Comparison of ENCODE assay signal across 1 cellular context in the genomic region with DNA sequence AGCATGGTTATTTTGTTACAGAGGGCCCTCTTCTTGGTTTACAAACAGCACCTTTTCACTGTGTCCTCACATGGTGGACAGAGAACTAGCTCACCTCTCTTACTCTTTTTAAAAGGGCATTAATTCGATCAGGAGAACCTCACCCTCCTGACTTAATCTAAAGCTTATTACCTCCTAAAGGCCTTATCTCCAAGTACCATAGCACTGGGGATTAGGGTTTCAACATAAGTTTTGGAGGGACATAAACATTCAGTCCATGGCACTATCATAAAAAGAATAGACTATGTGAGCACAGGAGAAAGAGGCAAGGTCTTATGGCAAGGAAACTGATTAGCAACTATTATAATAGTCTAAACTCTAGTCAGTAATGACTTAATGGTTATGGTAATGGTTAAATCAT.
TF ChIP-seq lines count a peak whose summit lies in the region.

No MANE protein-coding gene starts in this region.

TF ChIP-seq in K562, 482 proteins besides CTCF, POLR2A, EP300 and RAD21 (continued from another document and continues in another):
- TF ChIP-seq BDP1 (IDR thresholded peaks at IDR 0.05; ENCODE audit: insufficient read depth, insufficient read length): no peak
- TF ChIP-seq, protein P1, sequence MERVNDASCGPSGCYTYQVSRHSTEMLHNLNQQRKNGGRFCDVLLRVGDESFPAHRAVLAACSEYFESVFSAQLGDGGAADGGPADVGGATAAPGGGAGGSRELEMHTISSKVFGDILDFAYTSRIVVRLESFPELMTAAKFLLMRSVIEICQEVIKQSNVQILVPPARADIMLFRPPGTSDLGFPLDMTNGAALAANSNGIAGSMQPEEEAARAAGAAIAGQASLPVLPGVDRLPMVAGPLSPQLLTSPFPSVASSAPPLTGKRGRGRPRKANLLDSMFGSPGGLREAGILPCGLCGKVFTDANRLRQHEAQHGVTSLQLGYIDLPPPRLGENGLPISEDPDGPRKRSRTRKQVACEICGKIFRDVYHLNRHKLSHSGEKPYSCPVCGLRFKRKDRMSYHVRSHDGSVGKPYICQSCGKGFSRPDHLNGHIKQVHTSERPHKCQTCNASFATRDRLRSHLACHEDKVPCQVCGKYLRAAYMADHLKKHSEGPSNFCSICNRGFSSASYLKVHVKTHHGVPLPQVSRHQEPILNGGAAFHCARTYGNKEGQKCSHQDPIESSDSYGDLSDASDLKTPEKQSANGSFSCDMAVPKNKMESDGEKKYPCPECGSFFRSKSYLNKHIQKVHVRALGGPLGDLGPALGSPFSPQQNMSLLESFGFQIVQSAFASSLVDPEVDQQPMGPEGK (CRISPR knock-in tag; IDR thresholded peaks at IDR 0.05; ENCODE audit: borderline replicate concordance): no peak
- TF ChIP-seq RBM14 (IDR thresholded peaks at IDR 0.05; ENCODE audit: borderline replicate concordance, insufficient read depth, low read depth, low read length): no peak
- no peak for TF ChIP-seq DEAF1 (CRISPR knock-in tag; IDR thresholded peaks at IDR 0.05)
- no peak for TF ChIP-seq NFXL1 (CRISPR knock-in tag; IDR thresholded peaks at IDR 0.05)
- TF ChIP-seq, protein P2, sequence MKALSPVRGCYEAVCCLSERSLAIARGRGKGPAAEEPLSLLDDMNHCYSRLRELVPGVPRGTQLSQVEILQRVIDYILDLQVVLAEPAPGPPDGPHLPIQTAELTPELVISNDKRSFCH (CRISPR knock-in tag; IDR thresholded peaks at IDR 0.05): no peak
- TF ChIP-seq, protein P2 (tag; IDR thresholded peaks at IDR 0.05): no peak
- no peak for TF ChIP-seq GTF2E2 (tag; IDR thresholded peaks at IDR 0.05)
- no peak for TF ChIP-seq NFIX (CRISPR knock-in tag; IDR thresholded peaks at IDR 0.05; ENCODE audit: low read depth)
- TF ChIP-seq HDGF (IDR thresholded peaks at IDR 0.05): no peak
- no peak for TF ChIP-seq POLR2AphosphoS2 (IDR thresholded peaks at IDR 0.05; ENCODE audit: low read length)
- no peak for TF ChIP-seq MYC (IDR thresholded peaks at IDR 0.05; ENCODE audit: low read depth, low read length)
- no peak for TF ChIP-seq MYC (CRISPR knock-in tag; IDR thresholded peaks at IDR 0.05; ENCODE audit: borderline replicate concordance, low read depth)
- TF ChIP-seq ZNF316 (IDR thresholded peaks at IDR 0.05): no peak
- no peak for TF ChIP-seq RNF219 (CRISPR knock-in tag; IDR thresholded peaks at IDR 0.05)
- TF ChIP-seq, protein P3, sequence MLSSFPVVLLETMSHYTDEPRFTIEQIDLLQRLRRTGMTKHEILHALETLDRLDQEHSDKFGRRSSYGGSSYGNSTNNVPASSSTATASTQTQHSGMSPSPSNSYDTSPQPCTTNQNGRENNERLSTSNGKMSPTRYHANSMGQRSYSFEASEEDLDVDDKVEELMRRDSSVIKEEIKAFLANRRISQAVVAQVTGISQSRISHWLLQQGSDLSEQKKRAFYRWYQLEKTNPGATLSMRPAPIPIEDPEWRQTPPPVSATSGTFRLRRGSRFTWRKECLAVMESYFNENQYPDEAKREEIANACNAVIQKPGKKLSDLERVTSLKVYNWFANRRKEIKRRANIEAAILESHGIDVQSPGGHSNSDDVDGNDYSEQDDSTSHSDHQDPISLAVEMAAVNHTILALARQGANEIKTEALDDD (IDR thresholded peaks at IDR 0.05): peak; percentile 90
- TF ChIP-seq POLR2B (IDR thresholded peaks at IDR 0.05; ENCODE audit: low read depth, partially characterized antibody): no peak
- no peak for TF ChIP-seq ADNP (tag; IDR thresholded peaks at IDR 0.05)
- 0 out of 2 replicates have a peak, but pooled peaks have one; percentile 24 for TF ChIP-seq RNF2 (IDR thresholded peaks at IDR 0.05)
- no peak for TF ChIP-seq ZNF644 (tag; IDR thresholded peaks at IDR 0.05; ENCODE audit: low read depth)
- TF ChIP-seq CBX8 (IDR thresholded peaks at IDR 0.05; ENCODE audit: borderline replicate concordance, extremely low read depth, low read depth, low read length, poor library complexity, severe bottlenecking): no peak
- peak; percentile 57; the same call in 1 of the 2 replicates for TF ChIP-seq ZNF175 (CRISPR knock-in tag; IDR thresholded peaks at IDR 0.05; ENCODE audit: low read depth)
- no peak for TF ChIP-seq MCM7 (IDR thresholded peaks at IDR 0.05)
- TF ChIP-seq GATAD2A (IDR thresholded peaks at IDR 0.05): no peak
- TF ChIP-seq IRF2 (CRISPR knock-in tag; IDR thresholded peaks at IDR 0.05): no peak
- TF ChIP-seq, protein P4, sequence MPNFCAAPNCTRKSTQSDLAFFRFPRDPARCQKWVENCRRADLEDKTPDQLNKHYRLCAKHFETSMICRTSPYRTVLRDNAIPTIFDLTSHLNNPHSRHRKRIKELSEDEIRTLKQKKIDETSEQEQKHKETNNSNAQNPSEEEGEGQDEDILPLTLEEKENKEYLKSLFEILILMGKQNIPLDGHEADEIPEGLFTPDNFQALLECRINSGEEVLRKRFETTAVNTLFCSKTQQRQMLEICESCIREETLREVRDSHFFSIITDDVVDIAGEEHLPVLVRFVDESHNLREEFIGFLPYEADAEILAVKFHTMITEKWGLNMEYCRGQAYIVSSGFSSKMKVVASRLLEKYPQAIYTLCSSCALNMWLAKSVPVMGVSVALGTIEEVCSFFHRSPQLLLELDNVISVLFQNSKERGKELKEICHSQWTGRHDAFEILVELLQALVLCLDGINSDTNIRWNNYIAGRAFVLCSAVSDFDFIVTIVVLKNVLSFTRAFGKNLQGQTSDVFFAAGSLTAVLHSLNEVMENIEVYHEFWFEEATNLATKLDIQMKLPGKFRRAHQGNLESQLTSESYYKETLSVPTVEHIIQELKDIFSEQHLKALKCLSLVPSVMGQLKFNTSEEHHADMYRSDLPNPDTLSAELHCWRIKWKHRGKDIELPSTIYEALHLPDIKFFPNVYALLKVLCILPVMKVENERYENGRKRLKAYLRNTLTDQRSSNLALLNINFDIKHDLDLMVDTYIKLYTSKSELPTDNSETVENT (CRISPR knock-in tag; IDR thresholded peaks at IDR 0.05): no peak
- TF ChIP-seq CEBPB (tag; IDR thresholded peaks at IDR 0.05): peak; percentile 60
- no peak for TF ChIP-seq ETV6 (IDR thresholded peaks at IDR 0.05; ENCODE audit: borderline replicate concordance in 1 of 2, low read depth in 2 of 2, low read length in 1 of 2)
- TF ChIP-seq ETV6 (CRISPR knock-in tag; IDR thresholded peaks at IDR 0.05; ENCODE audit: borderline replicate concordance): no peak
- TF ChIP-seq, protein P5, sequence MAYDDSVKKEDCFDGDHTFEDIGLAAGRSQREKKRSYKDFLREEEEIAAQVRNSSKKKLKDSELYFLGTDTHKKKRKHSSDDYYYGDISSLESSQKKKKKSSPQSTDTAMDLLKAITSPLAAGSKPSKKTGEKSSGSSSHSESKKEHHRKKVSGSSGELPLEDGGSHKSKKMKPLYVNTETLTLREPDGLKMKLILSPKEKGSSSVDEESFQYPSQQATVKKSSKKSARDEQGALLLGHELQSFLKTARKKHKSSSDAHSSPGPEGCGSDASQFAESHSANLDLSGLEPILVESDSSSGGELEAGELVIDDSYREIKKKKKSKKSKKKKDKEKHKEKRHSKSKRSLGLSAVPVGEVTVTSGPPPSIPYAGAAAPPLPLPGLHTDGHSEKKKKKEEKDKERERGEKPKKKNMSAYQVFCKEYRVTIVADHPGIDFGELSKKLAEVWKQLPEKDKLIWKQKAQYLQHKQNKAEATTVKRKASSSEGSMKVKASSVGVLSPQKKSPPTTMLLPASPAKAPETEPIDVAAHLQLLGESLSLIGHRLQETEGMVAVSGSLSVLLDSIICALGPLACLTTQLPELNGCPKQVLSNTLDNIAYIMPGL (CRISPR knock-in tag; IDR thresholded peaks at IDR 0.05): no peak
- no peak for TF ChIP-seq STAT6 (CRISPR knock-in tag; IDR thresholded peaks at IDR 0.05)
- TF ChIP-seq, protein P6, sequence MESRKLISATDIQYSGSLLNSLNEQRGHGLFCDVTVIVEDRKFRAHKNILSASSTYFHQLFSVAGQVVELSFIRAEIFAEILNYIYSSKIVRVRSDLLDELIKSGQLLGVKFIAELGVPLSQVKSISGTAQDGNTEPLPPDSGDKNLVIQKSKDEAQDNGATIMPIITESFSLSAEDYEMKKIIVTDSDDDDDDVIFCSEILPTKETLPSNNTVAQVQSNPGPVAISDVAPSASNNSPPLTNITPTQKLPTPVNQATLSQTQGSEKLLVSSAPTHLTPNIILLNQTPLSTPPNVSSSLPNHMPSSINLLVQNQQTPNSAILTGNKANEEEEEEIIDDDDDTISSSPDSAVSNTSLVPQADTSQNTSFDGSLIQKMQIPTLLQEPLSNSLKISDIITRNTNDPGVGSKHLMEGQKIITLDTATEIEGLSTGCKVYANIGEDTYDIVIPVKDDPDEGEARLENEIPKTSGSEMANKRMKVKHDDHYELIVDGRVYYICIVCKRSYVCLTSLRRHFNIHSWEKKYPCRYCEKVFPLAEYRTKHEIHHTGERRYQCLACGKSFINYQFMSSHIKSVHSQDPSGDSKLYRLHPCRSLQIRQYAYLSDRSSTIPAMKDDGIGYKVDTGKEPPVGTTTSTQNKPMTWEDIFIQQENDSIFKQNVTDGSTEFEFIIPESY (CRISPR knock-in tag; IDR thresholded peaks at IDR 0.05): no peak
- peak; percentile 14; the same call in 1 of the 2 replicates for TF ChIP-seq CC2D1A (IDR thresholded peaks at IDR 0.05)
- peak; percentile 83 for TF ChIP-seq TEAD4 (IDR thresholded peaks at IDR 0.05; ENCODE audit: low read length)
- no peak for TF ChIP-seq TEAD4 (CRISPR knock-in tag; IDR thresholded peaks at IDR 0.05; ENCODE audit: borderline replicate concordance)
- TF ChIP-seq EHMT2 (IDR thresholded peaks at IDR 0.05): no peak
- TF ChIP-seq SMC3 (conservative IDR thresholded peaks at IDR 0.05; ENCODE audit: insufficient read depth, low read depth, low read length): no peak
- no peak for TF ChIP-seq HDAC1 (IDR thresholded peaks at IDR 0.05)
- TF ChIP-seq NCOA2 (IDR thresholded peaks at IDR 0.05; ENCODE audit: partially characterized antibody in 2 of 2): no peak
- no peak for TF ChIP-seq EWSR1 (IDR thresholded peaks at IDR 0.05; ENCODE audit: borderline replicate concordance, low read depth, partially characterized antibody)
- TF ChIP-seq TAF1 (IDR thresholded peaks at IDR 0.05; ENCODE audit: control insufficient read depth, extremely low read depth, insufficient read depth, low read length, severe bottlenecking): no peak
- 0 out of 2 replicates have a peak, but pooled peaks have one; percentile 23 for TF ChIP-seq NFRKB (IDR thresholded peaks at IDR 0.05; ENCODE audit: low read depth)
- peak; percentile 27; the same call in 1 of the 2 replicates for TF ChIP-seq SMARCE1 (IDR thresholded peaks at IDR 0.05)
- no peak for TF ChIP-seq E2F4 (CRISPR knock-in tag; IDR thresholded peaks at IDR 0.05; ENCODE audit: low read depth)
